8 cellular contexts compared by ENCODE assay signal in genomic region chr6:33313105-33313708, GRCh38. TPM values are rescaled to one million over a fixed set of nuclear protein-coding genes. Genes with fewer than 3 reads are reported as not detected.
DNase-seq lines count a peak whose midpoint lies in the region; ATAC-seq and TF ChIP-seq lines count a peak whose summit lies in the region.

No MANE protein-coding gene starts in this region.

- CTCF ChIA-PET in activated B cell treated with CpG ODN at 0.5 μM for 24 hours (lab: Charles Lee): interaction anchor here (0.9 to 2.8 kb wide), 5 partner anchors 12 to 36 kb away, joined by 3 to 17 read pairs (median 9); partner anchors contain the start of genes B3GALT4 and RGL2

- peaks cover 69% of the 10 kb centered on the region for H3K4me1 Mint-ChIP-seq in activated B cell treated with CpG ODN at 0.5 μM for 24 hours
- H3K4me1 Mint-ChIP-seq in stimulated activated memory B cell treated with anti-CD40 and anti-IgM and Interleukin-4, amounts not matched to agents 10 μg/mL and 1 μg/mL and 100 μg/mL, for 72 hours: peaks cover 75% of the 10 kb centered on the region

- H3K4me3 Mint-ChIP-seq in activated B cell treated with CpG ODN at 0.5 μM for 24 hours: peak overlapping the region; percentile 99
- peak overlapping the region; percentile 100 for H3K4me3 Mint-ChIP-seq in stimulated activated memory B cell treated with anti-CD40 and anti-IgM and Interleukin-4, amounts not matched to agents 10 μg/mL and 1 μg/mL and 100 μg/mL, for 72 hours

- H3K4me3 ChIP-seq in dorsolateral prefrontal cortex: peak overlapping the region; percentile 62 to 97 (median 90)
- H3K4me3 ChIP-seq in right lobe of liver: peak overlapping the region; percentile 79 to 93 (median 85)

- peak overlapping the region; percentile 97 for H3K27ac Mint-ChIP-seq in activated B cell treated with CpG ODN at 0.5 μM for 24 hours
- H3K27ac Mint-ChIP-seq in stimulated activated memory B cell treated with anti-CD40 and anti-IgM and Interleukin-4, amounts not matched to agents 10 μg/mL and 1 μg/mL and 100 μg/mL, for 72 hours: peak overlapping the region; percentile 97

- no peaks in the 10 kb centered on the region for H3K9me3 ChIP-seq in right lobe of liver

- DNase-seq in NK-92 treated with Interleukin-12 subunit alpha and Interleukin-12 subunit beta, amount 100 ng/mL, for 24 hours (lab: John Stamatoyannopoulos, UW): peak; percentile 54
- DNase-seq in NK-92 (lab: John Stamatoyannopoulos, UW; ENCODE audit: unreplicated experiment) (no peak), M059J (ENCODE audit: low read depth) (peak; percentile 58), activated B cell treated with CpG ODN at 0.5 μM for 24 hours (peak; percentile 54), dorsolateral prefrontal cortex (peak in 7 of 10 donors; percentile 23 to 78 (median 56)), right lobe of liver (peak in 2 of 3 donors; percentile 69 to 78), pons (ENCODE audit: low spot score) (no peak)

- TF ChIP-seq POLR2A in right lobe of liver (IDR thresholded peaks at IDR 0.05): no peak

- H3K36me3 Mint-ChIP-seq in activated B cell treated with CpG ODN at 0.5 μM for 24 hours (ENCODE audit: low read depth): peaks cover 62% of the 10 kb centered on the region
- peaks cover 47% of the 10 kb centered on the region for H3K36me3 Mint-ChIP-seq in stimulated activated memory B cell treated with anti-CD40 and anti-IgM and Interleukin-4, amounts not matched to agents 10 μg/mL and 1 μg/mL and 100 μg/mL, for 72 hours

- H3K4me1 ChIP-seq in right lobe of liver: peaks cover 0 to 30% (median 0%) of the 10 kb centered on the region in 4 donors

- POLR2A ChIA-PET in activated B cell treated with CpG ODN at 0.5 μM for 24 hours (lab: Charles Lee): interaction anchor here (0.7 to 6.0 kb wide), 25 partner anchors 8 to 460 kb away, joined by 3 to 80 read pairs (median 4); partner anchors contain the start of genes B3GALT4, CUTA, HLA-DPA1 and PFDN6

- peaks cover 0 to 4% (median 0%) of the 10 kb centered on the region in 4 donors for H3K36me3 ChIP-seq in right lobe of liver

- intact Hi-C loops in activated B cell treated with CpG ODN at 0.5 μM for 24 hours (cut with micrococcal nuclease): loop anchor here (2.0 to 5.0 kb wide), 3 partner anchors 36 to 371 kb away; partner anchors contain the start of genes B3GALT4 and HLA-DMB
- intact Hi-C loops in dorsolateral prefrontal cortex (cut with DNase I): no loop called here
- intact Hi-C loops in right lobe of liver (cut with DNase I): no loop called here

- 0% methylated on average over 25 of the region's 33 CpGs for WGBS in right lobe of liver (ENCODE audit: insufficient coverage, low coverage, low lambda C conversion rate, missing lambda C conversion rate)

- H3K27me3 ChIP-seq in dorsolateral prefrontal cortex: no peaks in the 10 kb centered on the region
- H3K27me3 ChIP-seq in right lobe of liver: no peaks in the 10 kb centered on the region

- no peak for TF ChIP-seq CTCF in activated B cell treated with CpG ODN at 0.5 μM for 24 hours (IDR thresholded peaks at IDR 0.05)
- no peak for TF ChIP-seq CTCF in dorsolateral prefrontal cortex (IDR thresholded peaks at IDR 0.05 in 54 of 56, conservative IDR thresholded peaks at IDR 0.05 in 2 of 56; ENCODE audit: low read depth in 1 of 56, partially characterized antibody in 56 of 56)
- no peak for TF ChIP-seq CTCF in right lobe of liver (IDR thresholded peaks at IDR 0.05)

- peak; percentile 5 for ATAC-seq in activated B cell treated with CpG ODN at 0.5 μM for 24 hours (ENCODE audit: low read depth)
- ATAC-seq in right lobe of liver: peak; percentile 2 to 7 (median 6)
- ATAC-seq in stimulated activated memory B cell treated with anti-CD40 and anti-IgM and Interleukin-4, amounts not matched to agents 10 μg/mL and 1 μg/mL and 100 μg/mL, for 72 hours: peak; percentile 35

- H3K27me3 Mint-ChIP-seq in activated B cell treated with CpG ODN at 0.5 μM for 24 hours: no peaks in the 10 kb centered on the region
- H3K27me3 Mint-ChIP-seq in stimulated activated memory B cell treated with anti-CD40 and anti-IgM and Interleukin-4, amounts not matched to agents 10 μg/mL and 1 μg/mL and 100 μg/mL, for 72 hours: no peaks in the 10 kb centered on the region

- no peaks in the 10 kb centered on the region for H3K9me3 Mint-ChIP-seq in activated B cell treated with CpG ODN at 0.5 μM for 24 hours
- no peaks in the 10 kb centered on the region for H3K9me3 Mint-ChIP-seq in stimulated activated memory B cell treated with anti-CD40 and anti-IgM and Interleukin-4, amounts not matched to agents 10 μg/mL and 1 μg/mL and 100 μg/mL, for 72 hours

- H3K27ac ChIP-seq in dorsolateral prefrontal cortex (peak overlapping the region; percentile 55 to 98 (median 93)), right lobe of liver (peak overlapping the region; percentile 94 to 99 (median 97))

RNA-seq across cellular contexts. Expression of gene TAPBP, which starts 0.7 kb away (rescaled TPM):
- total RNA-seq in M059J (2014; rRNA removed; shearing (Covaris generic)): 162 and 258 TPM in 2 replicates
- 319 and 350 TPM in 2 replicates for total RNA-seq in activated B cell treated with CpG ODN at 0.5 μM for 24 hours
- total RNA-seq in dorsolateral prefrontal cortex: 100 to 1,000 TPM in 7 of 120 experiments, 10 to 100 TPM in 113; 52.1 to 121 (median 79.4) TPM
- 100 to 1,000 TPM in 5 of 6 experiments, 10 to 100 TPM in 1; 89.2 to 140 (median 124) TPM for total RNA-seq in right lobe of liver

RNA-seq across cellular contexts. Expression of gene ZBTB22, which starts 4.3 kb away (rescaled TPM):
- total RNA-seq in M059J (2014; rRNA removed; shearing (Covaris generic)): 13.8 and 18.0 TPM in 2 replicates
- total RNA-seq in activated B cell treated with CpG ODN at 0.5 μM for 24 hours: 31.6 and 31.8 TPM in 2 replicates
- 10 to 100 TPM; 16.7 to 36.6 (median 25.5) TPM for total RNA-seq in dorsolateral prefrontal cortex
- total RNA-seq in right lobe of liver: 1 to 10 TPM; 2.9 to 6.8 (median 4.9) TPM

RNA-seq across cellular contexts. Expression of gene DAXX, which starts 9.6 kb away (rescaled TPM):
- total RNA-seq in M059J (2014; rRNA removed; shearing (Covaris generic)): 95.5 and 107 TPM in 2 replicates
- 82.5 and 85.4 TPM in 2 replicates for total RNA-seq in activated B cell treated with CpG ODN at 0.5 μM for 24 hours
- total RNA-seq in dorsolateral prefrontal cortex: 10 to 100 TPM; 18.3 to 43.1 (median 27.8) TPM
- 10 to 100 TPM; 11.3 to 28.8 (median 19.5) TPM for total RNA-seq in right lobe of liver

RNA-seq across cellular contexts. Expression of gene RGL2, which starts 14.5 kb away (rescaled TPM):
- total RNA-seq in M059J (2014; rRNA removed; shearing (Covaris generic)): 29.9 and 54.6 TPM in 2 replicates
- total RNA-seq in activated B cell treated with CpG ODN at 0.5 μM for 24 hours (54.7 and 66.5 TPM in 2 replicates), dorsolateral prefrontal cortex (10 to 100 TPM; 30.9 to 94.4 (median 52.6) TPM), right lobe of liver (10 to 100 TPM; 15.1 to 30.6 (median 23.3) TPM)

RNA-seq across cellular contexts. Expression of gene PFDN6, which starts 23.8 kb away (rescaled TPM):
- total RNA-seq in M059J (2014; rRNA removed; shearing (Covaris generic)): 123 and 136 TPM in 2 replicates
- 82.8 and 95.1 TPM in 2 replicates for total RNA-seq in activated B cell treated with CpG ODN at 0.5 μM for 24 hours
- 10 to 100 TPM; 29.1 to 82.4 (median 59.2) TPM for total RNA-seq in dorsolateral prefrontal cortex
- total RNA-seq in right lobe of liver: 10 to 100 TPM; 23.8 to 35.2 (median 27.5) TPM

Comparison
In these comparisons a context has a peak if more than half of its experiments do, and no peak if none do; other contexts are left out.
1. DNase-seq: peak in NK-92 treated with Interleukin-12 subunit alpha and Interleukin-12 subunit beta, amount 100 ng/mL, for 24 hours (single experiment), M059J (single experiment), activated B cell treated with CpG ODN at 0.5 μM for 24 hours (single experiment), dorsolateral prefrontal cortex (7 of 10) and right lobe of liver (2 of 3); none in NK-92 (single experiment) and pons (single experiment).
2. Peak in every context shown above with its lines, with median percentiles within 50 percentile points of each other: ATAC-seq.